Comparison of ENCODE assay signal across 27 cellular contexts in the genomic region with DNA sequence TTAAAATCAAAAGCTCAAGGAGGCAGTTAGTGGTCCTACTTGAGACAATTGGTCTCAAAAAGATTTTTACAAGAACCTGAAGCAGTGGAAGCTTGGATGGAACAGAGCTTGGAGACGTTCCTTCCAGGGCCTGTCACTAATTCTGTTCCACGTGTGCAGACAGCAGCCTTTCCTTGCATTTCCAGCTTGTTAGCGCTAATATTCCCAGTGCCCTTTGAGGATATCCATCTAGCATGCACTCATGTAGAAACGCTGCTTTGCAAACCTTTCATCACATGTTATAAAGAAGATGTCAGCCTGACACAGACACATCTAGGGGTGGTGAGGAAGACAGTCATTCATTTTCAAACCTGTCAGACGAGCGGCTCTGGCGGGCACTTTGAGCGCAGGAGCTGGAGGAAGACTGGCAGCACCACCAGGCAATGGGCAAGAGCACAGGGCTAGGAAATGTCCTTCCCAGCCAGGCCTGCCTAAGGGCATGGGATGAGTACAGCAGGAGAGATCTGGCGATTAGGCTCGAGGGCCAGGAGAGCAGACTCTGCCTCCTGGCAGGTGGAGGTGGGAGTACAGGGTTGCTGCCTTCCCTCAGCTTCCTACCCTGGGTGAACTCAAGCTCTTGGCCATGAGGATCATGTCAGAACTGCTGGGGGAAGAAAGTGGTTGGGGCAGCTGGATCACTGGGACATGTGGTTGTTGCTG. TPM values are rescaled to one million over a fixed set of nuclear protein-coding genes. Genes with fewer than 3 reads are reported as not detected.
DNase-seq lines count a peak whose midpoint lies in the region; ATAC-seq, FAIRE-seq and TF ChIP-seq lines count a peak whose summit lies in the region.
"Had no signal": no experiment of that assay in that cellular context is flagged by ENCODE, and none has a peak within 500 bp of the region (broad histone marks: within the 10 kb centered on the region; RNA-seq: fewer than 3 reads in every experiment).

No MANE protein-coding gene starts in this region.

- H3K27me3 Mint-ChIP-seq in endodermal cell (ENCODE audit: insufficient read depth) (peaks cover 6% of the 10 kb centered on the region), nephron (ENCODE audit: low read depth) (peaks cover 4% of the 10 kb centered on the region)

- no peak for TF ChIP-seq POLR2A in HCT116 (IDR thresholded peaks at IDR 0.05; ENCODE audit: borderline replicate concordance, extremely low read depth, insufficient read depth, insufficient read length)

- no peaks in the 10 kb centered on the region for H3K36me3 ChIP-seq in BE2C
- H3K36me3 ChIP-seq in HCT116 (ENCODE audit: control insufficient read depth in 1 of 2, insufficient read depth in 2 of 2, low read length in 2 of 2) = no peaks in the 10 kb centered on the region
- no peaks in the 10 kb centered on the region for H3K36me3 ChIP-seq in endodermal cell (ENCODE audit: control insufficient read depth, insufficient read depth, low read length)
- H3K36me3 ChIP-seq: SJCRH30 had no signal

- H3K27me3 ChIP-seq in BE2C (no peaks in the 10 kb centered on the region; the same call in 1 of the 2 replicates), HCT116 (ENCODE audit: insufficient read depth, low read length) (no peaks in the 10 kb centered on the region; the same call in 1 of the 2 replicates), endodermal cell (ENCODE audit: control insufficient read depth, insufficient read depth, low read length, poor library complexity, severe bottlenecking) (no peaks in the 10 kb centered on the region)
- H3K27me3 ChIP-seq: SJCRH30 had no signal

- intact Hi-C loops in HCT116 (cut with micrococcal nuclease) = no loop called here

- no peaks in the 10 kb centered on the region for H4K20me1 ChIP-seq in HCT116 (ENCODE audit: insufficient read depth)

- H3K79me2 ChIP-seq in HCT116 (ENCODE audit: insufficient read depth, low read length) = no peaks in the 10 kb centered on the region

- CTCF ChIA-PET in HCT116 (lab: Charles Lee) = interaction anchor here (1.5 kb wide), 1 partner anchor 52 kb away, joined by 5 read pairs; no protein-coding TSS in a partner anchor

- no peak for FAIRE-seq in HTR-8/SVneo (lab: Jason Lieb, UNC)

- RAD21 ChIA-PET in HCT116 (lab: Charles Lee; ENCODE audit: low non-redundant PET in 1 of 2, low total read pairs in 2 of 2, uncharacterized antibody in 2 of 2, unreplicated experiment in 2 of 2) = no interaction called here

- H3K4me2 ChIP-seq in HCT116 (ENCODE audit: low read length) = no peak overlapping the region

- no peak overlapping the region for H3K27ac Mint-ChIP-seq in endodermal cell
- peak overlapping the region; percentile 18 to 86 (median 85) for H3K27ac Mint-ChIP-seq in nephron
- H3K27ac Mint-ChIP-seq: activated CD4-positive, alpha-beta T cell treated with anti-CD3 and anti-CD28 coated beads, Interleukin-2, amount 10 ng/mL, durations not matched to agents 24 days and 14 days; activated naive CD8-positive, alpha-beta T cell treated with anti-CD3 and anti-CD28 coated beads, Interleukin-2, amount 10 ng/mL, durations not matched to agents 7 days and 5 days; activated T-helper 1 cell treated with anti-CD3 and anti-CD28 coated beads, Interleukin-12 subunit alpha, Interleukin-12 subunit beta, Interleukin-2, Interleukin-4 antibody, amounts not matched to agents 30 ng/mL and 10 ng/mL and 1 ng/mL, durations not matched to agents 14 hours and 24 hours and 36 hours had no signal

- H3K9me2 ChIP-seq in HCT116 (ENCODE audit: insufficient read depth) = no peaks in the 10 kb centered on the region

- H3K9me3 Mint-ChIP-seq in endodermal cell = peaks cover 7% of the 10 kb centered on the region
- H3K9me3 Mint-ChIP-seq in nephron = no peaks in the 10 kb centered on the region
- H3K9me3 Mint-ChIP-seq: activated CD4-positive, alpha-beta T cell treated with anti-CD3 and anti-CD28 coated beads, Interleukin-2, amount 10 ng/mL, durations not matched to agents 24 days and 14 days; activated naive CD8-positive, alpha-beta T cell treated with anti-CD3 and anti-CD28 coated beads, Interleukin-2, amount 10 ng/mL, durations not matched to agents 7 days and 5 days; activated T-helper 1 cell treated with anti-CD3 and anti-CD28 coated beads, Interleukin-12 subunit alpha, Interleukin-12 subunit beta, Interleukin-2, Interleukin-4 antibody, amounts not matched to agents 30 ng/mL and 10 ng/mL and 1 ng/mL, durations not matched to agents 14 hours and 24 hours and 36 hours; naive B cell had no signal

- H3K27ac ChIP-seq in HCT116 (ENCODE audit: low read depth, low read length) = no peak overlapping the region
- H3K27ac ChIP-seq in endodermal cell (ENCODE audit: low read depth, low read length) = no peak overlapping the region
- H3K27ac ChIP-seq: C4-2B, GM23248, SJCRH30 had no signal

- no peak overlapping the region for H2AFZ ChIP-seq in HCT116 (ENCODE audit: low read depth, low read length, poor library complexity, severe bottlenecking)
- H2AFZ ChIP-seq: GM23248 had no signal

- ATAC-seq in HCT116 (peak; percentile 50), HG02885 (IDR thresholded peaks at IDR 0.05; ENCODE audit: poor library complexity, unreplicated experiment) (no peak)

- no peak for TF ChIP-seq CTCF in BE2C (IDR thresholded peaks at IDR 0.05; ENCODE audit: low read depth, low read length)
- no peak for TF ChIP-seq CTCF in HCT116 (IDR thresholded peaks at IDR 0.05 in 2 of 3, conservative IDR thresholded peaks at IDR 0.05 in 1 of 3; ENCODE audit: borderline replicate concordance in 1 of 3, insufficient read depth in 1 of 3, low read depth in 2 of 3, low read length in 2 of 3)
- peak; percentile 47 for TF ChIP-seq CTCF in endodermal cell (conservative IDR thresholded peaks at IDR 0.05)
- no peak for TF ChIP-seq CTCF in nephron (IDR thresholded peaks at IDR 0.05; ENCODE audit: unreplicated experiment in 3 of 3)

- peaks cover 18% of the 10 kb centered on the region for H3K4me1 Mint-ChIP-seq in endodermal cell
- peaks cover 28% of the 10 kb centered on the region for H3K4me1 Mint-ChIP-seq in nephron
- H3K4me1 Mint-ChIP-seq: activated CD4-positive, alpha-beta T cell treated with anti-CD3 and anti-CD28 coated beads, Interleukin-2, amount 10 ng/mL, durations not matched to agents 24 days and 14 days; activated naive CD8-positive, alpha-beta T cell treated with anti-CD3 and anti-CD28 coated beads, Interleukin-2, amount 10 ng/mL, durations not matched to agents 7 days and 5 days; naive B cell had no signal

- no peaks in the 10 kb centered on the region for H3K9me3 ChIP-seq in BE2C
- H3K9me3 ChIP-seq in HCT116 (ENCODE audit: control insufficient read depth in 1 of 2, insufficient read depth in 1 of 2, low read depth in 1 of 2, low read length in 2 of 2) = no peaks in the 10 kb centered on the region
- peaks cover 3% of the 10 kb centered on the region for H3K9me3 ChIP-seq in endodermal cell (ENCODE audit: control insufficient read depth, low read length)
- H3K9me3 ChIP-seq: SJCRH30 had no signal

- H3K9ac ChIP-seq in HCT116 (ENCODE audit: low read length) (no peak overlapping the region), endodermal cell (ENCODE audit: extremely low read depth, low read length, poor library complexity, severe bottlenecking) (no peak overlapping the region)
- H3K9ac ChIP-seq: GM23248 had no signal

- H3K4me3 Mint-ChIP-seq in endodermal cell = no peak overlapping the region
- no peak overlapping the region for H3K4me3 Mint-ChIP-seq in nephron
- H3K4me3 Mint-ChIP-seq: activated CD4-positive, alpha-beta T cell treated with anti-CD3 and anti-CD28 coated beads, Interleukin-2, amount 10 ng/mL, durations not matched to agents 24 days and 14 days; activated naive CD8-positive, alpha-beta T cell treated with anti-CD3 and anti-CD28 coated beads, Interleukin-2, amount 10 ng/mL, durations not matched to agents 7 days and 5 days; activated T-helper 1 cell treated with anti-CD3 and anti-CD28 coated beads, Interleukin-12 subunit alpha, Interleukin-12 subunit beta, Interleukin-2, Interleukin-4 antibody, amounts not matched to agents 30 ng/mL and 10 ng/mL and 1 ng/mL, durations not matched to agents 14 hours and 24 hours and 36 hours; naive B cell had no signal

- WGBS in endodermal cell (ENCODE audit: insufficient coverage in 1 of 2, insufficient read length in 1 of 2), 2 experiments = 91% methylated on average over 8 to 10 of the region's 10 CpGs

- no TSS peak for BruUV-seq in HCT116 (replicated peaks; lab: Mats Ljungman, UMichigan)

- DNase-seq in BE2C = peak; percentile 33
- DNase-seq in HCT116 (ENCODE audit: low read depth, low spot score) = no peak
- peak; percentile 70 for DNase-seq in endodermal cell
- no peak for DNase-seq in activated gamma-delta T cell (lab: John Stamatoyannopoulos, UW)
- DNase-seq in HTR-8/SVneo (ENCODE audit: insufficient read length, low spot score) = no peak
- no peak for DNase-seq in AG08396 (ENCODE audit: low spot score)
- DNase-seq: activated CD4-positive, alpha-beta T cell treated with anti-CD3 and anti-CD28 coated beads, Interleukin-2, amount 10 ng/mL, durations not matched to agents 24 days and 14 days; activated naive CD8-positive, alpha-beta T cell treated with anti-CD3 and anti-CD28 coated beads, Interleukin-2, amount 10 ng/mL, durations not matched to agents 7 days and 5 days; cerebellar nuclear complex; EL; erythroblast; foreskin fibroblast; GM23248; KG1; kidney glomerular epithelial cell; naive B cell; NCI-H1436 treated with DMSO at 0.1 percent for 48 hours; NCI-H748 treated with DMSO at 0.1 percent for 48 hours; right cardiac atrium; SJCRH30 had no signal

- H3K4me3 ChIP-seq in BE2C (ENCODE audit: low read depth, low read length) (no peak overlapping the region), HCT116 (replicated peaks in 1 of 2; ENCODE audit: low read depth in 1 of 2, low read length in 2 of 2) (no peak overlapping the region), endodermal cell (ENCODE audit: low read length) (no peak overlapping the region)
- H3K4me3 ChIP-seq: GM23248, SJCRH30 had no signal

- H3K4me1 ChIP-seq in BE2C = no peaks in the 10 kb centered on the region
- peaks cover 7 to 15% of the 10 kb centered on the region in 2 experiments; a peak in 2 of 4 replicates for H3K4me1 ChIP-seq in HCT116 (ENCODE audit: control insufficient read depth in 1 of 2, insufficient read depth in 2 of 2, low read length in 2 of 2)
- peaks cover 14% of the 10 kb centered on the region for H3K4me1 ChIP-seq in endodermal cell (ENCODE audit: control insufficient read depth, insufficient read depth, low read length)

- H3K36me3 Mint-ChIP-seq in endodermal cell (ENCODE audit: low read depth) (no peaks in the 10 kb centered on the region), nephron (ENCODE audit: low read depth) (no peaks in the 10 kb centered on the region)
- H3K36me3 Mint-ChIP-seq: activated naive CD8-positive, alpha-beta T cell treated with anti-CD3 and anti-CD28 coated beads, Interleukin-2, amount 10 ng/mL, durations not matched to agents 7 days and 5 days; naive B cell had no signal

- POLR2A ChIA-PET in HCT116 (lab: Charles Lee) = no interaction called here

- no peak for TF ChIP-seq RAD21 in HCT116 (IDR thresholded peaks at IDR 0.05; ENCODE audit: low read depth)

RNA-seq across cellular contexts. Expression of a gene that starts 55.5 kb away (rescaled TPM):
- not detected for polyA plus RNA-seq in BE2C (2012; ENCODE audit: insufficient read depth, insufficient read length, low read depth)
- not detected for total RNA-seq in HCT116 (2021; ENCODE audit: unreplicated experiment)
- not detected in 2 replicates for polyA plus RNA-seq in HCT116 (2012)
- total RNA-seq in endodermal cell = not detected
- 0.82 TPM for polyA plus RNA-seq in endodermal cell (2013, experiment 1 of 2)
- 0.99 TPM for polyA plus RNA-seq in endodermal cell (2013, experiment 2 of 2)
- total RNA-seq: activated CD4-positive, alpha-beta T cell treated with anti-CD3 and anti-CD28 coated beads, Interleukin-2, amount 10 ng/mL, durations not matched to agents 24 days and 14 days; activated naive CD8-positive, alpha-beta T cell treated with anti-CD3 and anti-CD28 coated beads, Interleukin-2, amount 10 ng/mL, durations not matched to agents 7 days and 5 days; activated T-helper 1 cell treated with anti-CD3 and anti-CD28 coated beads, Interleukin-12 subunit alpha, Interleukin-12 subunit beta, Interleukin-2, Interleukin-4 antibody, amounts not matched to agents 30 ng/mL and 10 ng/mL and 1 ng/mL, durations not matched to agents 14 hours and 24 hours and 36 hours; GM23248; OCI-LY7; osteocyte; T-helper 1 cell treated with Interleukin-12 subunit alpha and Interleukin-12 subunit beta and Interleukin-4 antibody, amounts not matched to agents 30 ng/mL and 1 ng/mL, for 36 hours had no signal
- polyA plus RNA-seq: GM23248 had no signal

Comparison
In these comparisons a context has a peak if more than half of its experiments do, and no peak if none do; other contexts are left out.
1. DNase-seq: peak in BE2C (single experiment) and endodermal cell (single experiment); none in HCT116 (single experiment), activated gamma-delta T cell (single experiment), HTR-8/SVneo (single experiment) and AG08396 (single experiment).